Comparison of ENCODE assay signal across 1 cellular context in the genomic region with DNA sequence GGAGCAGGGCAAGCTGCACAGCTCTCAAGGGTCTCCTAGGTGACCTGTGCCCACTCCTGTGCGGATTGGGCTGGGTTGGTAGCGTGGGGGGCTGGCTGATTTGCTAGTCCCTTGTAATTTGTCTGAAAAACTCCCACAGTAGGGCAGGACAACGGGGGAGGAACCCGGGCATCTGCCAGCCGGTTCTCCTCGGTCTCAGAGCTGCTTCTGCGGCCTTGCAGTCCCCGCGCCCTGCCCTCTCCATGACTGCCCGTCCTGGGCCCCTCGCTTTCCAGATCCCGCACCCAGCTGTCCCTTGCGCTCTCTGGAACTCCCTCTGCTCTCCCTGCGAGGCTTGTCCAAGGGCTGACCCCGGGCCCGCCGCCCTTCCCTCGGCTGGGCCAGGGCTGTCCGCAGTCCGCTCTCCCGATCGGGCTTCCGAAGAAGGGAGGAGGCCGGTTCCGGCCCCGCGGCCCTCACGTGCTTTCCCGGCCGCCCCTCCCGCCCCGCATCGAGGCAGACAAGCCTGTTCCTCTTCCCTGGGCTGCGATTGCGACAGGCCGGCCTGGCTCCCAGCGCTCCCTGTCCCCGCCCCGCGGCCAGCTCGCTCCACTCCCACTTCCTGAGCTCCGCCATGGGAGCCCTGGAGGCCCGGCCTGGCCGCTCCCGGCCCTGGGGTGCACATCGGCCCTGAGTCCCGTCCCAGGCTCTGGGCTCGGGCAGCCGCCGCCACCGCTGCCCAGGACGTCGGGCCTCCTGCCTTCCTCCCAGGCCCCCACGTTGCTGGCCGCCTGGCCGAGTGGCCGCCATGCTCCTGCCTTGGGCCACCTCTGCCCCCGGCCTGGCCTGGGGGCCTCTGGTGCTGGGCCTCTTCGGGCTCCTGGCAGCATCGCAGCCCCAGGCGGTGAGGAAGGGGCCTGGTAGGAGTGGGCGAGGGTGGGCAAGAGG.
TF ChIP-seq lines count a peak whose summit lies in the region.

Gene LTBR (plus strand): TSS at position 591 of the 927 bp plus-strand sequence. CDS start 197 bp downstream, at position 788.

TF ChIP-seq in HepG2, 621 proteins besides CTCF, POLR2A, EP300 and RAD21 (continued from another document and continues in another):
- TF ChIP-seq, protein P1, sequence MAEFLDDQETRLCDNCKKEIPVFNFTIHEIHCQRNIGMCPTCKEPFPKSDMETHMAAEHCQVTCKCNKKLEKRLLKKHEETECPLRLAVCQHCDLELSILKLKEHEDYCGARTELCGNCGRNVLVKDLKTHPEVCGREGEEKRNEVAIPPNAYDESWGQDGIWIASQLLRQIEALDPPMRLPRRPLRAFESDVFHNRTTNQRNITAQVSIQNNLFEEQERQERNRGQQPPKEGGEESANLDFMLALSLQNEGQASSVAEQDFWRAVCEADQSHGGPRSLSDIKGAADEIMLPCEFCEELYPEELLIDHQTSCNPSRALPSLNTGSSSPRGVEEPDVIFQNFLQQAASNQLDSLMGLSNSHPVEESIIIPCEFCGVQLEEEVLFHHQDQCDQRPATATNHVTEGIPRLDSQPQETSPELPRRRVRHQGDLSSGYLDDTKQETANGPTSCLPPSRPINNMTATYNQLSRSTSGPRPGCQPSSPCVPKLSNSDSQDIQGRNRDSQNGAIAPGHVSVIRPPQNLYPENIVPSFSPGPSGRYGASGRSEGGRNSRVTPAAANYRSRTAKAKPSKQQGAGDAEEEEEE (CRISPR knock-in tag; IDR thresholded peaks at IDR 0.05; ENCODE audit: borderline replicate concordance): 0 out of 2 replicates have a peak, but pooled peaks have one; percentile 57
- TF ChIP-seq ZBED4 (CRISPR knock-in tag; IDR thresholded peaks at IDR 0.05; ENCODE audit: borderline replicate concordance) (peak; percentile 97), GABPB1 (CRISPR knock-in tag; IDR thresholded peaks at IDR 0.05) (peak; percentile 92), RELA (CRISPR knock-in tag; IDR thresholded peaks at IDR 0.05) (peak; percentile 90; the same call in 1 of the 2 replicates), ZNF570 (CRISPR knock-in tag; IDR thresholded peaks at IDR 0.05; ENCODE audit: borderline replicate concordance) (no peak), SMAD1 (CRISPR knock-in tag; IDR thresholded peaks at IDR 0.05; ENCODE audit: borderline replicate concordance, low read depth) (no peak), ZFX (CRISPR knock-in tag; IDR thresholded peaks at IDR 0.05; ENCODE audit: low read depth) (peak; percentile 98), MIXL1 (CRISPR knock-in tag; IDR thresholded peaks at IDR 0.05) (no peak; the same call in 1 of the 2 replicates), ZBTB14 (CRISPR knock-in tag; IDR thresholded peaks at IDR 0.05) (no peak), TARDBP (CRISPR knock-in tag; IDR thresholded peaks at IDR 0.05) (peak; percentile 97), REPIN1 (CRISPR knock-in tag; IDR thresholded peaks at IDR 0.05; ENCODE audit: borderline replicate concordance, low read depth) (peak; percentile 98), SP4 (CRISPR knock-in tag; IDR thresholded peaks at IDR 0.05) (peak; percentile 34; the same call in 1 of the 2 replicates), FOXP4 (CRISPR knock-in tag; IDR thresholded peaks at IDR 0.05) (peak; percentile 54), FOXA3 (CRISPR knock-in tag; IDR thresholded peaks at IDR 0.05) (peak; percentile 72), CENPT (CRISPR knock-in tag; IDR thresholded peaks at IDR 0.05; ENCODE audit: low read depth) (peak; percentile 96), ZNF7 (CRISPR knock-in tag; IDR thresholded peaks at IDR 0.05) (no peak), NRL (CRISPR knock-in tag; IDR thresholded peaks at IDR 0.05; ENCODE audit: borderline replicate concordance) (no peak; the same call in 1 of the 2 replicates), RFX1 (IDR thresholded peaks at IDR 0.05) (no peak), MTA3 (CRISPR knock-in tag; IDR thresholded peaks at IDR 0.05) (no peak), ATF7-NPFF (CRISPR knock-in tag; IDR thresholded peaks at IDR 0.05; ENCODE audit: low read depth) (peak; percentile 85), FOXK1 (CRISPR knock-in tag; IDR thresholded peaks at IDR 0.05; ENCODE audit: borderline replicate concordance, low read depth) (peak; percentile 69), ZSCAN5A (CRISPR knock-in tag; IDR thresholded peaks at IDR 0.05; ENCODE audit: borderline replicate concordance) (peak; percentile 90), ZNF263 (CRISPR knock-in tag; IDR thresholded peaks at IDR 0.05) (peak; percentile 66), SUZ12 (IDR thresholded peaks at IDR 0.05; ENCODE audit: low read depth, low read length) (no peak), ZNF704 (CRISPR knock-in tag; IDR thresholded peaks at IDR 0.05; ENCODE audit: borderline replicate concordance) (peak; percentile 22; the same call in 1 of the 2 replicates), SOX13 (IDR thresholded peaks at IDR 0.05) (no peak), SOX13 (CRISPR knock-in tag; conservative IDR thresholded peaks at IDR 0.05 in 1 of 2, IDR thresholded peaks at IDR 0.05 in 1 of 2) (peak in 1 of 2 experiments; percentile 76; a peak in 2 of 4 replicates), SALL2 (CRISPR knock-in tag; IDR thresholded peaks at IDR 0.05) (peak; percentile 81), PPARG (CRISPR knock-in tag; conservative IDR thresholded peaks at IDR 0.05) (peak; percentile 59), GATAD2A (CRISPR knock-in tag; IDR thresholded peaks at IDR 0.05) (peak; percentile 75), BCL3 (CRISPR knock-in tag; IDR thresholded peaks at IDR 0.05) (peak; percentile 72), CAMTA2 (CRISPR knock-in tag; IDR thresholded peaks at IDR 0.05; ENCODE audit: borderline replicate concordance) (peak; percentile 82; the same call in 1 of the 2 replicates), ZNF101 (CRISPR knock-in tag; IDR thresholded peaks at IDR 0.05; ENCODE audit: borderline replicate concordance, low read depth) (no peak), GPBP1L1 (CRISPR knock-in tag; IDR thresholded peaks at IDR 0.05) (no peak), CREB1 (IDR thresholded peaks at IDR 0.05) (no peak), CREB1 (CRISPR knock-in tag; IDR thresholded peaks at IDR 0.05) (no peak), ZBTB20 (CRISPR knock-in tag; IDR thresholded peaks at IDR 0.05; ENCODE audit: borderline replicate concordance, low read depth) (0 out of 2 replicates have a peak, but pooled peaks have one; percentile 53)
- TF ChIP-seq, protein P2, sequence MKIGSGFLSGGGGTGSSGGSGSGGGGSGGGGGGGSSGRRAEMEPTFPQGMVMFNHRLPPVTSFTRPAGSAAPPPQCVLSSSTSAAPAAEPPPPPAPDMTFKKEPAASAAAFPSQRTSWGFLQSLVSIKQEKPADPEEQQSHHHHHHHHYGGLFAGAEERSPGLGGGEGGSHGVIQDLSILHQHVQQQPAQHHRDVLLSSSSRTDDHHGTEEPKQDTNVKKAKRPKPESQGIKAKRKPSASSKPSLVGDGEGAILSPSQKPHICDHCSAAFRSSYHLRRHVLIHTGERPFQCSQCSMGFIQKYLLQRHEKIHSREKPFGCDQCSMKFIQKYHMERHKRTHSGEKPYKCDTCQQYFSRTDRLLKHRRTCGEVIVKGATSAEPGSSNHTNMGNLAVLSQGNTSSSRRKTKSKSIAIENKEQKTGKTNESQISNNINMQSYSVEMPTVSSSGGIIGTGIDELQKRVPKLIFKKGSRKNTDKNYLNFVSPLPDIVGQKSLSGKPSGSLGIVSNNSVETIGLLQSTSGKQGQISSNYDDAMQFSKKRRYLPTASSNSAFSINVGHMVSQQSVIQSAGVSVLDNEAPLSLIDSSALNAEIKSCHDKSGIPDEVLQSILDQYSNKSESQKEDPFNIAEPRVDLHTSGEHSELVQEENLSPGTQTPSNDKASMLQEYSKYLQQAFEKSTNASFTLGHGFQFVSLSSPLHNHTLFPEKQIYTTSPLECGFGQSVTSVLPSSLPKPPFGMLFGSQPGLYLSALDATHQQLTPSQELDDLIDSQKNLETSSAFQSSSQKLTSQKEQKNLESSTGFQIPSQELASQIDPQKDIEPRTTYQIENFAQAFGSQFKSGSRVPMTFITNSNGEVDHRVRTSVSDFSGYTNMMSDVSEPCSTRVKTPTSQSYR (CRISPR knock-in tag; IDR thresholded peaks at IDR 0.05; ENCODE audit: borderline replicate concordance): peak; percentile 64; the same call in 1 of the 2 replicates
- TF ChIP-seq, protein P3, sequence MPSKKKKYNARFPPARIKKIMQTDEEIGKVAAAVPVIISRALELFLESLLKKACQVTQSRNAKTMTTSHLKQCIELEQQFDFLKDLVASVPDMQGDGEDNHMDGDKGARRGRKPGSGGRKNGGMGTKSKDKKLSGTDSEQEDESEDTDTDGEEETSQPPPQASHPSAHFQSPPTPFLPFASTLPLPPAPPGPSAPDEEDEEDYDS (CRISPR knock-in tag; IDR thresholded peaks at IDR 0.05): peak; percentile 72
